19 cellular contexts compared by ENCODE assay signal in genomic region chr21:20396798-20397197, GRCh38.
A peak's percentile ranks its signal among the peaks of the same experiment; 100 is the strongest.
DNase-seq lines count a peak whose midpoint lies in the region; ATAC-seq and TF ChIP-seq lines count a peak whose summit lies in the region.
"Had no signal": no experiment of that assay in that cellular context is flagged by ENCODE, and none has a peak within 500 bp of the region (broad histone marks: within the 10 kb centered on the region; RNA-seq: fewer than 3 reads in every experiment).

No MANE protein-coding gene starts in this region.

- peaks cover 8 to 10% of the 10 kb centered on the region in 2 donors for H3K9me3 Mint-ChIP-seq in activated T-cell treated with anti-CD3 and anti-CD28 coated beads, Interleukin-2, amount 50 U/mL, for 72 hours
- H3K9me3 Mint-ChIP-seq in chondrocyte (ENCODE audit: low read depth): peaks cover 5% of the 10 kb centered on the region

- H3K27ac ChIP-seq in spleen: no peak overlapping the region
- H3K27ac ChIP-seq: 22Rv1; A549; BLaER1 treated with 17β-estradiol and CSF1 and Interleukin-3, amounts not matched to agents 10 nM and 100 nM; C4-2B had no signal

- intact Hi-C loops in spleen (cut with DNase I; ENCODE audit: low total_unique reads): no loop called here

- peaks cover 0 to 18% (median 4%) of the 10 kb centered on the region in 8 donors for H3K9me3 ChIP-seq in spleen
- H3K9me3 ChIP-seq: A549 had no signal

- H3K36me3 ChIP-seq in spleen: no peaks in the 10 kb centered on the region
- H3K36me3 ChIP-seq: BLaER1 treated with 17β-estradiol and CSF1 and Interleukin-3, amounts not matched to agents 10 nM and 100 nM had no signal

- no peaks in the 10 kb centered on the region for H3K4me1 ChIP-seq in spleen
- H3K4me1 ChIP-seq: A549; BLaER1 treated with 17β-estradiol and CSF1 and Interleukin-3, amounts not matched to agents 10 nM and 100 nM had no signal

- H3K27me3 Mint-ChIP-seq in activated T-cell treated with anti-CD3 and anti-CD28 coated beads, Interleukin-2, amount 50 U/mL, for 72 hours (ENCODE audit: low read depth): no peaks in the 10 kb centered on the region
- no peaks in the 10 kb centered on the region for H3K27me3 Mint-ChIP-seq in chondrocyte (ENCODE audit: low read depth)
- H3K27me3 Mint-ChIP-seq: B cell; CD4-positive, alpha-beta T cell had no signal

- H3K27me3 ChIP-seq in spleen (replicated peaks in 1 of 7): no peaks in the 10 kb centered on the region
- H3K27me3 ChIP-seq: BLaER1 treated with 17β-estradiol and CSF1 and Interleukin-3, amounts not matched to agents 10 nM and 100 nM had no signal

- TF ChIP-seq CTCF in chondrocyte (IDR thresholded peaks at IDR 0.05) (no peak), spleen (IDR thresholded peaks at IDR 0.05 in 8 of 11, conservative IDR thresholded peaks at IDR 0.05 in 3 of 11) (no peak)

- H3K4me1 Mint-ChIP-seq in activated T-cell treated with anti-CD3 and anti-CD28 coated beads, Interleukin-2, amount 50 U/mL, for 72 hours (ENCODE audit: low read depth): no peaks in the 10 kb centered on the region
- H3K4me1 Mint-ChIP-seq in chondrocyte (ENCODE audit: low read depth): peaks cover 9% of the 10 kb centered on the region
- H3K4me1 Mint-ChIP-seq: B cell had no signal

- no peak for ATAC-seq in activated T-cell treated with anti-CD3 and anti-CD28 coated beads, Interleukin-2, amount 50 U/mL, for 72 hours (replicated peaks in 1 of 2)
- no peak for ATAC-seq in HG03442 (IDR thresholded peaks at IDR 0.05; ENCODE audit: unreplicated experiment)
- ATAC-seq: A549; CD8-positive, alpha-beta T cell had no signal

- H3K4me3 ChIP-seq in spleen: no peak overlapping the region
- H3K4me3 ChIP-seq: A549; BLaER1 treated with 17β-estradiol and CSF1 and Interleukin-3, amounts not matched to agents 10 nM and 100 nM had no signal

- 82 to 90% (median 85%) methylated on average over 8 to 10 of the region's 10 CpGs for WGBS in spleen, 5 donors

- peaks cover 2 to 3% of the 10 kb centered on the region in 2 donors for H3K36me3 Mint-ChIP-seq in activated T-cell treated with anti-CD3 and anti-CD28 coated beads, Interleukin-2, amount 50 U/mL, for 72 hours (ENCODE audit: insufficient read depth in 2 of 2)
- no peaks in the 10 kb centered on the region for H3K36me3 Mint-ChIP-seq in chondrocyte (ENCODE audit: low read depth)
- H3K36me3 Mint-ChIP-seq: CD8-positive, alpha-beta T cell had no signal

- no peak overlapping the region for H3K4me3 Mint-ChIP-seq in activated T-cell treated with anti-CD3 and anti-CD28 coated beads, Interleukin-2, amount 50 U/mL, for 72 hours
- no peak overlapping the region for H3K4me3 Mint-ChIP-seq in chondrocyte (ENCODE audit: unreplicated experiment)
- H3K4me3 Mint-ChIP-seq: B cell; CD4-positive, alpha-beta T cell; CD8-positive, alpha-beta T cell had no signal

- TF ChIP-seq POLR2A in spleen (IDR thresholded peaks at IDR 0.05): no peak

- no peak for DNase-seq in activated T-cell treated with anti-CD3 and anti-CD28 coated beads, Interleukin-2, amount 50 U/mL, for 72 hours
- DNase-seq in activated T-cell treated with anti-CD3 and anti-CD28 coated beads for 4 hours (no peak), chondrocyte (ENCODE audit: low spot score) (peak; percentile 72), spleen (peak; percentile 58), H4 (ENCODE audit: low spot score) (no peak), cerebellar cortex (ENCODE audit: low spot score) (no peak)
- DNase-seq: AML-193; CD4-positive, alpha-beta T cell; CD8-positive, alpha-beta T cell; DMS 273 treated with DMSO at 0.1 percent for 48 hours; DMS153; DMS79 treated with DMSO at 0.1 percent for 48 hours; GF-D8 had no signal

- peak overlapping the region; percentile 25 for H3K27ac Mint-ChIP-seq in activated T-cell treated with anti-CD3 and anti-CD28 coated beads, Interleukin-2, amount 50 U/mL, for 72 hours
- no peak overlapping the region for H3K27ac Mint-ChIP-seq in chondrocyte (ENCODE audit: unreplicated experiment)
- H3K27ac Mint-ChIP-seq: B cell; CD4-positive, alpha-beta T cell; CD8-positive, alpha-beta T cell had no signal

Comparison
In these comparisons a context has a peak if more than half of its experiments do, and no peak if none do; other contexts are left out.
1. DNase-seq: peak in chondrocyte (single experiment) and spleen (single experiment); none in activated T-cell treated with anti-CD3 and anti-CD28 coated beads, Interleukin-2, amount 50 U/mL, for 72 hours (0 of 2), activated T-cell treated with anti-CD3 and anti-CD28 coated beads for 4 hours (single experiment), H4 (single experiment) and cerebellar cortex (single experiment).